ENCODE assay signal across 8 cellular contexts in genomic region chr11:122984186-122985011, GRCh38. TPM values are rescaled to one million over a fixed set of nuclear protein-coding genes. Genes with fewer than 3 reads are reported as not detected.
DNase-seq lines count a peak whose midpoint lies in the region; ATAC-seq and TF ChIP-seq lines count a peak whose summit lies in the region.

No MANE protein-coding gene starts in this region.

- H3K4me2 ChIP-seq in GM23248 (ENCODE audit: unreplicated experiment): peak overlapping the region; percentile 94

- peaks cover 91% of the 10 kb centered on the region for H3K27me3 ChIP-seq in A673 (replicated peaks; ENCODE audit: insufficient read depth, low read depth, low read length, poor library complexity)
- H3K27me3 ChIP-seq in GM23248 (replicated peaks; ENCODE audit: insufficient read depth): peaks cover 71% of the 10 kb centered on the region

- POLR2A ChIA-PET in A673 (lab: Charles Lee; ENCODE audit: low non-redundant PET): no interaction called here

- TF ChIP-seq CTCF in A673 (conservative IDR thresholded peaks at IDR 0.05; ENCODE audit: low read depth, low read length): no peak

- BruUV-seq in A673 (replicated peaks; lab: Mats Ljungman, UMichigan): no TSS peak

- peak; percentile 31 for ATAC-seq in activated T-helper 17 cell treated with anti-CD3 and anti-CD28 coated beads, Interleukin-2, amount 50 U/mL, for 72 hours (replicated peaks)
- ATAC-seq in stimulated activated effector memory CD8-positive, alpha-beta T cell treated with anti-CD3 and anti-CD28 coated beads, Interleukin-12 subunit alpha, Interleukin-12 subunit beta, amount 100 ng/mL, for 72 hours: peak; percentile 57
- ATAC-seq in HG02938 (IDR thresholded peaks at IDR 0.05; ENCODE audit: unreplicated experiment): no peak

- H3K27ac ChIP-seq in A673 (ENCODE audit: low read depth, low read length, poor library complexity, severe bottlenecking): no peak overlapping the region
- no peak overlapping the region for H3K27ac ChIP-seq in GM23248

- peak overlapping the region; percentile 90 for H2AFZ ChIP-seq in GM23248

- no peaks in the 10 kb centered on the region for H4K20me1 ChIP-seq in GM23248 (ENCODE audit: insufficient read depth)

- 2 to 3% methylated on average over 57 to 59 of the region's 59 CpGs for WGBS in GM23248 (ENCODE audit: low coverage in 1 of 2, low lambda C conversion rate in 2 of 2, missing lambda C conversion rate in 2 of 2), 2 experiments

- no peaks in the 10 kb centered on the region for H3F3A ChIP-seq in GM23248 (ENCODE audit: insufficient read depth)

- H3K36me3 Mint-ChIP-seq in activated T-helper 17 cell treated with anti-CD3 and anti-CD28 coated beads, Interleukin-2, amount 50 U/mL, for 72 hours (ENCODE audit: low read depth): peaks cover 12% of the 10 kb centered on the region
- H3K36me3 Mint-ChIP-seq in stimulated activated effector memory CD8-positive, alpha-beta T cell treated with anti-CD3 and anti-CD28 coated beads, Interleukin-12 subunit alpha, Interleukin-12 subunit beta, amount 100 ng/mL, for 72 hours: peaks cover 8% of the 10 kb centered on the region

- H3K9ac ChIP-seq in GM23248: peak overlapping the region; percentile 74

- H3K9me3 ChIP-seq in A673 (ENCODE audit: low read depth, low read length, poor library complexity, severe bottlenecking): no peaks in the 10 kb centered on the region
- H3K9me3 ChIP-seq in GM23248 (ENCODE audit: low read depth): no peaks in the 10 kb centered on the region
- no peaks in the 10 kb centered on the region for H3K9me3 ChIP-seq in iPS-18c (ENCODE audit: control insufficient read depth, insufficient read depth, low read length)

- DNase-seq in A673 (ENCODE audit: low spot score) (no peak), GM23248 (peak; percentile 64), GOT3 (lab: John Stamatoyannopoulos, UW) (no peak), GDM1 (lab: John Stamatoyannopoulos, UW) (no peak)
- DNase-seq in stimulated activated effector memory CD8-positive, alpha-beta T cell treated with anti-CD3 and anti-CD28 coated beads, Interleukin-12 subunit alpha, Interleukin-12 subunit beta, amount 100 ng/mL, for 72 hours (ENCODE audit: low spot score in 2 of 2): peak in 1 of 2 donors; percentile 59

- H3K4me3 Mint-ChIP-seq in activated T-helper 17 cell treated with anti-CD3 and anti-CD28 coated beads, Interleukin-2, amount 50 U/mL, for 72 hours: peak overlapping the region; percentile 64
- H3K4me3 Mint-ChIP-seq in stimulated activated effector memory CD8-positive, alpha-beta T cell treated with anti-CD3 and anti-CD28 coated beads, Interleukin-12 subunit alpha, Interleukin-12 subunit beta, amount 100 ng/mL, for 72 hours: peak overlapping the region; percentile 77

- H3K9me2 ChIP-seq in GM23248 (ENCODE audit: insufficient read depth): no peaks in the 10 kb centered on the region

- peaks cover 6% of the 10 kb centered on the region for H3K9me3 Mint-ChIP-seq in activated T-helper 17 cell treated with anti-CD3 and anti-CD28 coated beads, Interleukin-2, amount 50 U/mL, for 72 hours
- H3K9me3 Mint-ChIP-seq in stimulated activated effector memory CD8-positive, alpha-beta T cell treated with anti-CD3 and anti-CD28 coated beads, Interleukin-12 subunit alpha, Interleukin-12 subunit beta, amount 100 ng/mL, for 72 hours: peaks cover 5% of the 10 kb centered on the region

- H3K4me1 ChIP-seq in A673 (ENCODE audit: insufficient read depth, low read length, poor library complexity, severe bottlenecking) (no peaks in the 10 kb centered on the region), GM23248 (ENCODE audit: insufficient read depth) (no peaks in the 10 kb centered on the region)

- peaks cover 9% of the 10 kb centered on the region for H3K4me1 Mint-ChIP-seq in activated T-helper 17 cell treated with anti-CD3 and anti-CD28 coated beads, Interleukin-2, amount 50 U/mL, for 72 hours
- H3K4me1 Mint-ChIP-seq in stimulated activated effector memory CD8-positive, alpha-beta T cell treated with anti-CD3 and anti-CD28 coated beads, Interleukin-12 subunit alpha, Interleukin-12 subunit beta, amount 100 ng/mL, for 72 hours: peaks cover 39% of the 10 kb centered on the region

- intact Hi-C loops in A673 (cut with micrococcal nuclease; ENCODE audit: unreplicated experiment): no loop called here

- CTCF ChIA-PET in A673 (lab: Charles Lee): no interaction called here

- H3K4me3 ChIP-seq in A673 (ENCODE audit: low read depth, low read length, poor library complexity, severe bottlenecking) (peak overlapping the region; percentile 34), GM23248 (peak overlapping the region; percentile 88), iPS-18c (ENCODE audit: insufficient read depth, low read depth, low read length) (peak overlapping the region; percentile 69)

- H3K27ac Mint-ChIP-seq in activated T-helper 17 cell treated with anti-CD3 and anti-CD28 coated beads, Interleukin-2, amount 50 U/mL, for 72 hours: no peak overlapping the region
- H3K27ac Mint-ChIP-seq in stimulated activated effector memory CD8-positive, alpha-beta T cell treated with anti-CD3 and anti-CD28 coated beads, Interleukin-12 subunit alpha, Interleukin-12 subunit beta, amount 100 ng/mL, for 72 hours: no peak overlapping the region

- H3K36me3 ChIP-seq in A673 (ENCODE audit: insufficient read depth, low read length, poor library complexity, severe bottlenecking) (no peaks in the 10 kb centered on the region), GM23248 (ENCODE audit: low read depth) (no peaks in the 10 kb centered on the region)

- in situ Hi-C loops in GM23248 (cut with MboI): no loop called here

- H3K27me3 Mint-ChIP-seq in activated T-helper 17 cell treated with anti-CD3 and anti-CD28 coated beads, Interleukin-2, amount 50 U/mL, for 72 hours: peaks cover 72% of the 10 kb centered on the region

- H3K79me2 ChIP-seq in GM23248 (ENCODE audit: insufficient read depth): no peaks in the 10 kb centered on the region

RNA-seq across cellular contexts. Expression of gene BSX, which starts 2.8 kb away (rescaled TPM):
- not detected in 2 replicates for total RNA-seq in A673 (2021)
- total RNA-seq in GM23248 (2014; rRNA removed; shearing (Covaris generic)): not detected in 2 replicates
- polyA plus RNA-seq in GM23248 (2016; fragmentation: Nextera tagmentation; extraction: Ambion mirVana): not detected in 2 replicates
- total RNA-seq in activated T-helper 17 cell treated with anti-CD3 and anti-CD28 coated beads, Interleukin-2, amount 50 U/mL, for 72 hours: not detected

Comparison
In these comparisons a context has a peak if more than half of its experiments do, and no peak if none do; other contexts are left out.
1. H3K4me3 ChIP-seq: peak in every context shown above with its lines; median percentile 88 in GM23248; 69 in iPS-18c; 34 in A673.